1 cellular context compared by ENCODE assay signal in the genomic region with DNA sequence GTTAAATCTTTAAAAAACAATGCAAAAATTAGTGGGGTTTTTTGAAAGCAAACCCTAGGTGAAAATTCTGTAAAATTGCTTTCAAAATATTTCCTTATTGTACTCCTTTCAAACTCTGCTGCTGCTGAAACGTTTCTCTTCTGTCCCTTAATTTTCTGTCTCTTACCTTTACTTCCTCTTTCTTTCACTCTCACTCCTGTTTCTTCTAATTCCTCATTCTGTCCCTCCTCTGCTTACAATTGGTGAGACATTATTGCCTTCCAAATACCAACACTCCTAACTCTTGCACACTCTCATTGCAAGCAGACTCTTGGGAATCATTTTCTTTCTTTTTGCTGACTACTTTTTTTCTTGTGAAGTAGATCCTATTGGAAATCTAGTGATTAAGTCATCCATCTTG.
TF ChIP-seq lines count a peak whose summit lies in the region.

No MANE protein-coding gene starts in this region.

TF ChIP-seq in H1, 55 proteins besides CTCF, POLR2A, EP300 and RAD21:
- TF ChIP-seq, protein P1, sequence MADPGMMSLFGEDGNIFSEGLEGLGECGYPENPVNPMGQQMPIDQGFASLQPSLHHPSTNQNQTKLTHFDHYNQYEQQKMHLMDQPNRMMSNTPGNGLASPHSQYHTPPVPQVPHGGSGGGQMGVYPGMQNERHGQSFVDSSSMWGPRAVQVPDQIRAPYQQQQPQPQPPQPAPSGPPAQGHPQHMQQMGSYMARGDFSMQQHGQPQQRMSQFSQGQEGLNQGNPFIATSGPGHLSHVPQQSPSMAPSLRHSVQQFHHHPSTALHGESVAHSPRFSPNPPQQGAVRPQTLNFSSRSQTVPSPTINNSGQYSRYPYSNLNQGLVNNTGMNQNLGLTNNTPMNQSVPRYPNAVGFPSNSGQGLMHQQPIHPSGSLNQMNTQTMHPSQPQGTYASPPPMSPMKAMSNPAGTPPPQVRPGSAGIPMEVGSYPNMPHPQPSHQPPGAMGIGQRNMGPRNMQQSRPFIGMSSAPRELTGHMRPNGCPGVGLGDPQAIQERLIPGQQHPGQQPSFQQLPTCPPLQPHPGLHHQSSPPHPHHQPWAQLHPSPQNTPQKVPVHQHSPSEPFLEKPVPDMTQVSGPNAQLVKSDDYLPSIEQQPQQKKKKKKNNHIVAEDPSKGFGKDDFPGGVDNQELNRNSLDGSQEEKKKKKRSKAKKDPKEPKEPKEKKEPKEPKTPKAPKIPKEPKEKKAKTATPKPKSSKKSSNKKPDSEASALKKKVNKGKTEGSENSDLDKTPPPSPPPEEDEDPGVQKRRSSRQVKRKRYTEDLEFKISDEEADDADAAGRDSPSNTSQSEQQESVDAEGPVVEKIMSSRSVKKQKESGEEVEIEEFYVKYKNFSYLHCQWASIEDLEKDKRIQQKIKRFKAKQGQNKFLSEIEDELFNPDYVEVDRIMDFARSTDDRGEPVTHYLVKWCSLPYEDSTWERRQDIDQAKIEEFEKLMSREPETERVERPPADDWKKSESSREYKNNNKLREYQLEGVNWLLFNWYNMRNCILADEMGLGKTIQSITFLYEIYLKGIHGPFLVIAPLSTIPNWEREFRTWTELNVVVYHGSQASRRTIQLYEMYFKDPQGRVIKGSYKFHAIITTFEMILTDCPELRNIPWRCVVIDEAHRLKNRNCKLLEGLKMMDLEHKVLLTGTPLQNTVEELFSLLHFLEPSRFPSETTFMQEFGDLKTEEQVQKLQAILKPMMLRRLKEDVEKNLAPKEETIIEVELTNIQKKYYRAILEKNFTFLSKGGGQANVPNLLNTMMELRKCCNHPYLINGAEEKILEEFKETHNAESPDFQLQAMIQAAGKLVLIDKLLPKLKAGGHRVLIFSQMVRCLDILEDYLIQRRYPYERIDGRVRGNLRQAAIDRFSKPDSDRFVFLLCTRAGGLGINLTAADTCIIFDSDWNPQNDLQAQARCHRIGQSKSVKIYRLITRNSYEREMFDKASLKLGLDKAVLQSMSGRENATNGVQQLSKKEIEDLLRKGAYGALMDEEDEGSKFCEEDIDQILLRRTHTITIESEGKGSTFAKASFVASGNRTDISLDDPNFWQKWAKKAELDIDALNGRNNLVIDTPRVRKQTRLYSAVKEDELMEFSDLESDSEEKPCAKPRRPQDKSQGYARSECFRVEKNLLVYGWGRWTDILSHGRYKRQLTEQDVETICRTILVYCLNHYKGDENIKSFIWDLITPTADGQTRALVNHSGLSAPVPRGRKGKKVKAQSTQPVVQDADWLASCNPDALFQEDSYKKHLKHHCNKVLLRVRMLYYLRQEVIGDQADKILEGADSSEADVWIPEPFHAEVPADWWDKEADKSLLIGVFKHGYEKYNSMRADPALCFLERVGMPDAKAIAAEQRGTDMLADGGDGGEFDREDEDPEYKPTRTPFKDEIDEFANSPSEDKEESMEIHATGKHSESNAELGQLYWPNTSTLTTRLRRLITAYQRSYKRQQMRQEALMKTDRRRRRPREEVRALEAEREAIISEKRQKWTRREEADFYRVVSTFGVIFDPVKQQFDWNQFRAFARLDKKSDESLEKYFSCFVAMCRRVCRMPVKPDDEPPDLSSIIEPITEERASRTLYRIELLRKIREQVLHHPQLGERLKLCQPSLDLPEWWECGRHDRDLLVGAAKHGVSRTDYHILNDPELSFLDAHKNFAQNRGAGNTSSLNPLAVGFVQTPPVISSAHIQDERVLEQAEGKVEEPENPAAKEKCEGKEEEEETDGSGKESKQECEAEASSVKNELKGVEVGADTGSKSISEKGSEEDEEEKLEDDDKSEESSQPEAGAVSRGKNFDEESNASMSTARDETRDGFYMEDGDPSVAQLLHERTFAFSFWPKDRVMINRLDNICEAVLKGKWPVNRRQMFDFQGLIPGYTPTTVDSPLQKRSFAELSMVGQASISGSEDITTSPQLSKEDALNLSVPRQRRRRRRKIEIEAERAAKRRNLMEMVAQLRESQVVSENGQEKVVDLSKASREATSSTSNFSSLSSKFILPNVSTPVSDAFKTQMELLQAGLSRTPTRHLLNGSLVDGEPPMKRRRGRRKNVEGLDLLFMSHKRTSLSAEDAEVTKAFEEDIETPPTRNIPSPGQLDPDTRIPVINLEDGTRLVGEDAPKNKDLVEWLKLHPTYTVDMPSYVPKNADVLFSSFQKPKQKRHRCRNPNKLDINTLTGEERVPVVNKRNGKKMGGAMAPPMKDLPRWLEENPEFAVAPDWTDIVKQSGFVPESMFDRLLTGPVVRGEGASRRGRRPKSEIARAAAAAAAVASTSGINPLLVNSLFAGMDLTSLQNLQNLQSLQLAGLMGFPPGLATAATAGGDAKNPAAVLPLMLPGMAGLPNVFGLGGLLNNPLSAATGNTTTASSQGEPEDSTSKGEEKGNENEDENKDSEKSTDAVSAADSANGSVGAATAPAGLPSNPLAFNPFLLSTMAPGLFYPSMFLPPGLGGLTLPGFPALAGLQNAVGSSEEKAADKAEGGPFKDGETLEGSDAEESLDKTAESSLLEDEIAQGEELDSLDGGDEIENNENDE (IDR thresholded peaks at IDR 0.05; ENCODE audit: insufficient replicate concordance, low read length) = no peak
- TF ChIP-seq TAF7 (optimal IDR thresholded peaks at IDR 0.05; ENCODE audit: borderline replicate concordance, low read depth, low read length) (no peak), CEBPB (IDR thresholded peaks at IDR 0.05; ENCODE audit: low read depth, low read length) (no peak), PHF8 (conservative IDR thresholded peaks at IDR 0.05; ENCODE audit: low read depth, low read length) (no peak), SUZ12 (IDR thresholded peaks at IDR 0.05; ENCODE audit: low read length) (no peak), TAF1 (IDR thresholded peaks at IDR 0.05; ENCODE audit: low read depth, low read length) (no peak), KDM5A (IDR thresholded peaks at IDR 0.05; ENCODE audit: low read length) (no peak), POU5F1 (IDR thresholded peaks at IDR 0.05; ENCODE audit: low read depth, low read length) (no peak), SAP30 (IDR thresholded peaks at IDR 0.05; ENCODE audit: insufficient read depth, insufficient replicate concordance, low read length) (no peak), SRF (IDR thresholded peaks at IDR 0.05; ENCODE audit: low read depth, low read length) (no peak), RBBP5 (IDR thresholded peaks at IDR 0.05; ENCODE audit: borderline replicate concordance, low read depth, low read length) (no peak), BRCA1 (IDR thresholded peaks at IDR 0.05; ENCODE audit: low read depth, low read length) (no peak)
- TF ChIP-seq, protein P2, sequence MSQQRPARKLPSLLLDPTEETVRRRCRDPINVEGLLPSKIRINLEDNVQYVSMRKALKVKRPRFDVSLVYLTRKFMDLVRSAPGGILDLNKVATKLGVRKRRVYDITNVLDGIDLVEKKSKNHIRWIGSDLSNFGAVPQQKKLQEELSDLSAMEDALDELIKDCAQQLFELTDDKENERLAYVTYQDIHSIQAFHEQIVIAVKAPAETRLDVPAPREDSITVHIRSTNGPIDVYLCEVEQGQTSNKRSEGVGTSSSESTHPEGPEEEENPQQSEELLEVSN (IDR thresholded peaks at IDR 0.05) = no peak
